In the genomic region with DNA sequence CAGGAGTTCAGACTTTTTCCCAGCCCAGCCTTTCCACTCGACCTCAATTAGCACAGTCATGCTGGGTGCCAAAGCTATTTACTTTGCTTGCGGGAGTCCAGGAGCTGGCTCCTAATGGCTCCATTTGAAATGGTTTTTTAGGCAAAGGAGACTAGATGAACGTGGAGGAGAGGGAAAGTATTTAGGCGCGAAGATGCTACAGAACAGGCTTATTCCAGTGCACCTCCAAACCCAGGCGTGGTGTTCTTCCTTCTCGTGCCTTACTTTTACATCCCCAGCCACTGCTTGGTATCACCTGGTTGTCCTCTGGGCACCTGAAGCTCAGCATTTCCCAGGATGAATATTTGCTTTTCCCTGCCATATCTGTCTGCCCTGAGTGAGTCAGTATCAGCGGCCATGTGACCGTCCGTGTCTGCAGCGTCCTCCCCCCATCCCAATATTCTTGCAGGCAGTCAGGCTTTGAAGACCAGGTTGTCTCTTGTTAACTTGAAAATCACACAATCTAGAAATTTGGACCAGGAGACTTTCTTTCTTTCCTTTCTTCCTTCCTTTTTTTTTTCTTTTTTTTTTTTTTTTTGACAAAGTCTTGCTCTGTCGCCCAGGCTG, we compare ENCODE assay signal across 1 cellular context.
TF ChIP-seq lines count a peak whose summit lies in the region.

No MANE protein-coding gene starts in this region.

TF ChIP-seq in K562, 482 proteins besides CTCF, POLR2A, EP300 and RAD21 (continued from another document and continues in another):
- TF ChIP-seq, protein P1, sequence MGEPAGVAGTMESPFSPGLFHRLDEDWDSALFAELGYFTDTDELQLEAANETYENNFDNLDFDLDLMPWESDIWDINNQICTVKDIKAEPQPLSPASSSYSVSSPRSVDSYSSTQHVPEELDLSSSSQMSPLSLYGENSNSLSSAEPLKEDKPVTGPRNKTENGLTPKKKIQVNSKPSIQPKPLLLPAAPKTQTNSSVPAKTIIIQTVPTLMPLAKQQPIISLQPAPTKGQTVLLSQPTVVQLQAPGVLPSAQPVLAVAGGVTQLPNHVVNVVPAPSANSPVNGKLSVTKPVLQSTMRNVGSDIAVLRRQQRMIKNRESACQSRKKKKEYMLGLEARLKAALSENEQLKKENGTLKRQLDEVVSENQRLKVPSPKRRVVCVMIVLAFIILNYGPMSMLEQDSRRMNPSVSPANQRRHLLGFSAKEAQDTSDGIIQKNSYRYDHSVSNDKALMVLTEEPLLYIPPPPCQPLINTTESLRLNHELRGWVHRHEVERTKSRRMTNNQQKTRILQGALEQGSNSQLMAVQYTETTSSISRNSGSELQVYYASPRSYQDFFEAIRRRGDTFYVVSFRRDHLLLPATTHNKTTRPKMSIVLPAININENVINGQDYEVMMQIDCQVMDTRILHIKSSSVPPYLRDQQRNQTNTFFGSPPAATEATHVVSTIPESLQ (CRISPR knock-in tag; IDR thresholded peaks at IDR 0.05), result peak; percentile 42; the same call in 1 of the 2 replicates
- TF ChIP-seq SMARCE1 (IDR thresholded peaks at IDR 0.05), result peak; percentile 14; the same call in 1 of the 2 replicates
- TF ChIP-seq TAF9B (IDR thresholded peaks at IDR 0.05; ENCODE audit: partially characterized antibody), result peak; percentile 1
- TF ChIP-seq, protein P2, sequence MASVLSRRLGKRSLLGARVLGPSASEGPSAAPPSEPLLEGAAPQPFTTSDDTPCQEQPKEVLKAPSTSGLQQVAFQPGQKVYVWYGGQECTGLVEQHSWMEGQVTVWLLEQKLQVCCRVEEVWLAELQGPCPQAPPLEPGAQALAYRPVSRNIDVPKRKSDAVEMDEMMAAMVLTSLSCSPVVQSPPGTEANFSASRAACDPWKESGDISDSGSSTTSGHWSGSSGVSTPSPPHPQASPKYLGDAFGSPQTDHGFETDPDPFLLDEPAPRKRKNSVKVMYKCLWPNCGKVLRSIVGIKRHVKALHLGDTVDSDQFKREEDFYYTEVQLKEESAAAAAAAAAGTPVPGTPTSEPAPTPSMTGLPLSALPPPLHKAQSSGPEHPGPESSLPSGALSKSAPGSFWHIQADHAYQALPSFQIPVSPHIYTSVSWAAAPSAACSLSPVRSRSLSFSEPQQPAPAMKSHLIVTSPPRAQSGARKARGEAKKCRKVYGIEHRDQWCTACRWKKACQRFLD (CRISPR knock-in tag; IDR thresholded peaks at IDR 0.05), result 0 out of 2 replicates have a peak, but pooled peaks have one; percentile 9
- peak; percentile 9; the same call in 1 of the 2 replicates for TF ChIP-seq ZBTB7A (IDR thresholded peaks at IDR 0.05; ENCODE audit: borderline replicate concordance, control insufficient read depth, low read depth, low read length)
- TF ChIP-seq RBFOX2 (IDR thresholded peaks at IDR 0.05; ENCODE audit: low read depth, low read length), result no peak; the same call in 1 of the 2 replicates
- TF ChIP-seq, protein P3, sequence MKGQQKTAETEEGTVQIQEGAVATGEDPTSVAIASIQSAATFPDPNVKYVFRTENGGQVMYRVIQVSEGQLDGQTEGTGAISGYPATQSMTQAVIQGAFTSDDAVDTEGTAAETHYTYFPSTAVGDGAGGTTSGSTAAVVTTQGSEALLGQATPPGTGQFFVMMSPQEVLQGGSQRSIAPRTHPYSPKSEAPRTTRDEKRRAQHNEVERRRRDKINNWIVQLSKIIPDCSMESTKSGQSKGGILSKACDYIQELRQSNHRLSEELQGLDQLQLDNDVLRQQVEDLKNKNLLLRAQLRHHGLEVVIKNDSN (CRISPR knock-in tag; IDR thresholded peaks at IDR 0.05), result peak; percentile 84
- TF ChIP-seq, protein P4, sequence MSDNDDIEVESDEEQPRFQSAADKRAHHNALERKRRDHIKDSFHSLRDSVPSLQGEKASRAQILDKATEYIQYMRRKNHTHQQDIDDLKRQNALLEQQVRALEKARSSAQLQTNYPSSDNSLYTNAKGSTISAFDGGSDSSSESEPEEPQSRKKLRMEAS (CRISPR knock-in tag; IDR thresholded peaks at IDR 0.05), result peak; percentile 27; the same call in 1 of the 2 replicates
- peak; percentile 56 for TF ChIP-seq MAFF (IDR thresholded peaks at IDR 0.05; ENCODE audit: low read length)
- no peak for TF ChIP-seq RBM15 (IDR thresholded peaks at IDR 0.05; ENCODE audit: insufficient read depth, low read length)
- TF ChIP-seq FOXA3 (CRISPR knock-in tag; conservative IDR thresholded peaks at IDR 0.05 in 1 of 2, IDR thresholded peaks at IDR 0.05 in 1 of 2), result peak in 1 of 2 experiments; percentile 33; a peak in 1 of 4 replicates
- no peak for TF ChIP-seq ZNF444 (CRISPR knock-in tag; IDR thresholded peaks at IDR 0.05)
- TF ChIP-seq ZNF12 (CRISPR knock-in tag; IDR thresholded peaks at IDR 0.05), result peak; percentile 60; the same call in 1 of the 2 replicates
- 0 out of 2 replicates have a peak, but pooled peaks have one; percentile 15 for TF ChIP-seq TCF3 (CRISPR knock-in tag; IDR thresholded peaks at IDR 0.05)
- peak; percentile 20 for TF ChIP-seq BRD9 (IDR thresholded peaks at IDR 0.05; ENCODE audit: low read depth, partially characterized antibody)
- no peak for TF ChIP-seq RFX7 (CRISPR knock-in tag; IDR thresholded peaks at IDR 0.05)
- TF ChIP-seq NFE2L1 (tag; IDR thresholded peaks at IDR 0.05; ENCODE audit: borderline replicate concordance, low read depth), result peak; percentile 51; the same call in 1 of the 2 replicates
- TF ChIP-seq, protein P5, sequence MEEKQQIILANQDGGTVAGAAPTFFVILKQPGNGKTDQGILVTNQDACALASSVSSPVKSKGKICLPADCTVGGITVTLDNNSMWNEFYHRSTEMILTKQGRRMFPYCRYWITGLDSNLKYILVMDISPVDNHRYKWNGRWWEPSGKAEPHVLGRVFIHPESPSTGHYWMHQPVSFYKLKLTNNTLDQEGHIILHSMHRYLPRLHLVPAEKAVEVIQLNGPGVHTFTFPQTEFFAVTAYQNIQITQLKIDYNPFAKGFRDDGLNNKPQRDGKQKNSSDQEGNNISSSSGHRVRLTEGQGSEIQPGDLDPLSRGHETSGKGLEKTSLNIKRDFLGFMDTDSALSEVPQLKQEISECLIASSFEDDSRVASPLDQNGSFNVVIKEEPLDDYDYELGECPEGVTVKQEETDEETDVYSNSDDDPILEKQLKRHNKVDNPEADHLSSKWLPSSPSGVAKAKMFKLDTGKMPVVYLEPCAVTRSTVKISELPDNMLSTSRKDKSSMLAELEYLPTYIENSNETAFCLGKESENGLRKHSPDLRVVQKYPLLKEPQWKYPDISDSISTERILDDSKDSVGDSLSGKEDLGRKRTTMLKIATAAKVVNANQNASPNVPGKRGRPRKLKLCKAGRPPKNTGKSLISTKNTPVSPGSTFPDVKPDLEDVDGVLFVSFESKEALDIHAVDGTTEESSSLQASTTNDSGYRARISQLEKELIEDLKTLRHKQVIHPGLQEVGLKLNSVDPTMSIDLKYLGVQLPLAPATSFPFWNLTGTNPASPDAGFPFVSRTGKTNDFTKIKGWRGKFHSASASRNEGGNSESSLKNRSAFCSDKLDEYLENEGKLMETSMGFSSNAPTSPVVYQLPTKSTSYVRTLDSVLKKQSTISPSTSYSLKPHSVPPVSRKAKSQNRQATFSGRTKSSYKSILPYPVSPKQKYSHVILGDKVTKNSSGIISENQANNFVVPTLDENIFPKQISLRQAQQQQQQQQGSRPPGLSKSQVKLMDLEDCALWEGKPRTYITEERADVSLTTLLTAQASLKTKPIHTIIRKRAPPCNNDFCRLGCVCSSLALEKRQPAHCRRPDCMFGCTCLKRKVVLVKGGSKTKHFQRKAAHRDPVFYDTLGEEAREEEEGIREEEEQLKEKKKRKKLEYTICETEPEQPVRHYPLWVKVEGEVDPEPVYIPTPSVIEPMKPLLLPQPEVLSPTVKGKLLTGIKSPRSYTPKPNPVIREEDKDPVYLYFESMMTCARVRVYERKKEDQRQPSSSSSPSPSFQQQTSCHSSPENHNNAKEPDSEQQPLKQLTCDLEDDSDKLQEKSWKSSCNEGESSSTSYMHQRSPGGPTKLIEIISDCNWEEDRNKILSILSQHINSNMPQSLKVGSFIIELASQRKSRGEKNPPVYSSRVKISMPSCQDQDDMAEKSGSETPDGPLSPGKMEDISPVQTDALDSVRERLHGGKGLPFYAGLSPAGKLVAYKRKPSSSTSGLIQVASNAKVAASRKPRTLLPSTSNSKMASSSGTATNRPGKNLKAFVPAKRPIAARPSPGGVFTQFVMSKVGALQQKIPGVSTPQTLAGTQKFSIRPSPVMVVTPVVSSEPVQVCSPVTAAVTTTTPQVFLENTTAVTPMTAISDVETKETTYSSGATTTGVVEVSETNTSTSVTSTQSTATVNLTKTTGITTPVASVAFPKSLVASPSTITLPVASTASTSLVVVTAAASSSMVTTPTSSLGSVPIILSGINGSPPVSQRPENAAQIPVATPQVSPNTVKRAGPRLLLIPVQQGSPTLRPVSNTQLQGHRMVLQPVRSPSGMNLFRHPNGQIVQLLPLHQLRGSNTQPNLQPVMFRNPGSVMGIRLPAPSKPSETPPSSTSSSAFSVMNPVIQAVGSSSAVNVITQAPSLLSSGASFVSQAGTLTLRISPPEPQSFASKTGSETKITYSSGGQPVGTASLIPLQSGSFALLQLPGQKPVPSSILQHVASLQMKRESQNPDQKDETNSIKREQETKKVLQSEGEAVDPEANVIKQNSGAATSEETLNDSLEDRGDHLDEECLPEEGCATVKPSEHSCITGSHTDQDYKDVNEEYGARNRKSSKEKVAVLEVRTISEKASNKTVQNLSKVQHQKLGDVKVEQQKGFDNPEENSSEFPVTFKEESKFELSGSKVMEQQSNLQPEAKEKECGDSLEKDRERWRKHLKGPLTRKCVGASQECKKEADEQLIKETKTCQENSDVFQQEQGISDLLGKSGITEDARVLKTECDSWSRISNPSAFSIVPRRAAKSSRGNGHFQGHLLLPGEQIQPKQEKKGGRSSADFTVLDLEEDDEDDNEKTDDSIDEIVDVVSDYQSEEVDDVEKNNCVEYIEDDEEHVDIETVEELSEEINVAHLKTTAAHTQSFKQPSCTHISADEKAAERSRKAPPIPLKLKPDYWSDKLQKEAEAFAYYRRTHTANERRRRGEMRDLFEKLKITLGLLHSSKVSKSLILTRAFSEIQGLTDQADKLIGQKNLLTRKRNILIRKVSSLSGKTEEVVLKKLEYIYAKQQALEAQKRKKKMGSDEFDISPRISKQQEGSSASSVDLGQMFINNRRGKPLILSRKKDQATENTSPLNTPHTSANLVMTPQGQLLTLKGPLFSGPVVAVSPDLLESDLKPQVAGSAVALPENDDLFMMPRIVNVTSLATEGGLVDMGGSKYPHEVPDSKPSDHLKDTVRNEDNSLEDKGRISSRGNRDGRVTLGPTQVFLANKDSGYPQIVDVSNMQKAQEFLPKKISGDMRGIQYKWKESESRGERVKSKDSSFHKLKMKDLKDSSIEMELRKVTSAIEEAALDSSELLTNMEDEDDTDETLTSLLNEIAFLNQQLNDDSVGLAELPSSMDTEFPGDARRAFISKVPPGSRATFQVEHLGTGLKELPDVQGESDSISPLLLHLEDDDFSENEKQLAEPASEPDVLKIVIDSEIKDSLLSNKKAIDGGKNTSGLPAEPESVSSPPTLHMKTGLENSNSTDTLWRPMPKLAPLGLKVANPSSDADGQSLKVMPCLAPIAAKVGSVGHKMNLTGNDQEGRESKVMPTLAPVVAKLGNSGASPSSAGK (IDR thresholded peaks at IDR 0.05), result peak; percentile 75; the same call in 1 of the 2 replicates
- TF ChIP-seq, protein P6, sequence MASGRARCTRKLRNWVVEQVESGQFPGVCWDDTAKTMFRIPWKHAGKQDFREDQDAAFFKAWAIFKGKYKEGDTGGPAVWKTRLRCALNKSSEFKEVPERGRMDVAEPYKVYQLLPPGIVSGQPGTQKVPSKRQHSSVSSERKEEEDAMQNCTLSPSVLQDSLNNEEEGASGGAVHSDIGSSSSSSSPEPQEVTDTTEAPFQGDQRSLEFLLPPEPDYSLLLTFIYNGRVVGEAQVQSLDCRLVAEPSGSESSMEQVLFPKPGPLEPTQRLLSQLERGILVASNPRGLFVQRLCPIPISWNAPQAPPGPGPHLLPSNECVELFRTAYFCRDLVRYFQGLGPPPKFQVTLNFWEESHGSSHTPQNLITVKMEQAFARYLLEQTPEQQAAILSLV (tag; IDR thresholded peaks at IDR 0.05), result no peak
- TF ChIP-seq MYC (IDR thresholded peaks at IDR 0.05; ENCODE audit: low read depth, low read length), result 0 out of 2 replicates have a peak, but pooled peaks have one; percentile 17
- TF ChIP-seq MYC (CRISPR knock-in tag; IDR thresholded peaks at IDR 0.05; ENCODE audit: borderline replicate concordance, low read depth), result no peak
- TF ChIP-seq, protein P7, sequence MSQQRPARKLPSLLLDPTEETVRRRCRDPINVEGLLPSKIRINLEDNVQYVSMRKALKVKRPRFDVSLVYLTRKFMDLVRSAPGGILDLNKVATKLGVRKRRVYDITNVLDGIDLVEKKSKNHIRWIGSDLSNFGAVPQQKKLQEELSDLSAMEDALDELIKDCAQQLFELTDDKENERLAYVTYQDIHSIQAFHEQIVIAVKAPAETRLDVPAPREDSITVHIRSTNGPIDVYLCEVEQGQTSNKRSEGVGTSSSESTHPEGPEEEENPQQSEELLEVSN (IDR thresholded peaks at IDR 0.05; ENCODE audit: borderline replicate concordance in 1 of 2, extremely low read depth in 1 of 2, insufficient read depth in 1 of 2, insufficient read length in 1 of 2, low read depth in 1 of 2, low read length in 1 of 2, poor library complexity in 1 of 2, severe bottlenecking in 1 of 2), result peak; percentile 85 to 87
- peak; percentile 82 for TF ChIP-seq CHD1 (IDR thresholded peaks at IDR 0.05; ENCODE audit: low read length)
- TF ChIP-seq JUN (IDR thresholded peaks at IDR 0.05; ENCODE audit: borderline replicate concordance, low read depth, low read length), result peak; percentile 56; the same call in 1 of the 2 replicates
- no peak for TF ChIP-seq JUN (CRISPR knock-in tag; IDR thresholded peaks at IDR 0.05; ENCODE audit: borderline replicate concordance)
- TF ChIP-seq, protein P8, sequence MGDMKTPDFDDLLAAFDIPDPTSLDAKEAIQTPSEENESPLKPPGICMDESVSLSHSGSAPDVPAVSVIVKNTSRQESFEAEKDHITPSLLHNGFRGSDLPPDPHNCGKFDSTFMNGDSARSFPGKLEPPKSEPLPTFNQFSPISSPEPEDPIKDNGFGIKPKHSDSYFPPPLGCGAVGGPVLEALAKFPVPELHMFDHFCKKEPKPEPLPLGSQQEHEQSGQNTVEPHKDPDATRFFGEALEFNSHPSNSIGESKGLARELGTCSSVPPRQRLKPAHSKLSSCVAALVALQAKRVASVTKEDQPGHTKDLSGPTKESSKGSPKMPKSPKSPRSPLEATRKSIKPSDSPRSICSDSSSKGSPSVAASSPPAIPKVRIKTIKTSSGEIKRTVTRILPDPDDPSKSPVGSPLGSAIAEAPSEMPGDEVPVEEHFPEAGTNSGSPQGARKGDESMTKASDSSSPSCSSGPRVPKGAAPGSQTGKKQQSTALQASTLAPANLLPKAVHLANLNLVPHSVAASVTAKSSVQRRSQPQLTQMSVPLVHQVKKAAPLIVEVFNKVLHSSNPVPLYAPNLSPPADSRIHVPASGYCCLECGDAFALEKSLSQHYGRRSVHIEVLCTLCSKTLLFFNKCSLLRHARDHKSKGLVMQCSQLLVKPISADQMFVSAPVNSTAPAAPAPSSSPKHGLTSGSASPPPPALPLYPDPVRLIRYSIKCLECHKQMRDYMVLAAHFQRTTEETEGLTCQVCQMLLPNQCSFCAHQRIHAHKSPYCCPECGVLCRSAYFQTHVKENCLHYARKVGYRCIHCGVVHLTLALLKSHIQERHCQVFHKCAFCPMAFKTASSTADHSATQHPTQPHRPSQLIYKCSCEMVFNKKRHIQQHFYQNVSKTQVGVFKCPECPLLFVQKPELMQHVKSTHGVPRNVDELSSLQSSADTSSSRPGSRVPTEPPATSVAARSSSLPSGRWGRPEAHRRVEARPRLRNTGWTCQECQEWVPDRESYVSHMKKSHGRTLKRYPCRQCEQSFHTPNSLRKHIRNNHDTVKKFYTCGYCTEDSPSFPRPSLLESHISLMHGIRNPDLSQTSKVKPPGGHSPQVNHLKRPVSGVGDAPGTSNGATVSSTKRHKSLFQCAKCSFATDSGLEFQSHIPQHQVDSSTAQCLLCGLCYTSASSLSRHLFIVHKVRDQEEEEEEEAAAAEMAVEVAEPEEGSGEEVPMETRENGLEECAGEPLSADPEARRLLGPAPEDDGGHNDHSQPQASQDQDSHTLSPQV (IDR thresholded peaks at IDR 0.05), result peak; percentile 14; the same call in 1 of the 2 replicates
- 0 out of 2 replicates have a peak, but pooled peaks have one; percentile 12 for TF ChIP-seq PTRF (tag; IDR thresholded peaks at IDR 0.05)
- TF ChIP-seq DPF2 (IDR thresholded peaks at IDR 0.05), result peak; percentile 8; the same call in 1 of the 2 replicates
- peak; percentile 37; the same call in 1 of the 2 replicates for TF ChIP-seq ZFX (CRISPR knock-in tag; IDR thresholded peaks at IDR 0.05)
